In genomic region chr22:38870312-38870741, GRCh38 we compare ENCODE assay signal across 8 cellular contexts. TPM values are rescaled to one million over a fixed set of nuclear protein-coding genes. Genes with fewer than 3 reads are reported as not detected.
DNase-seq lines count a peak whose midpoint lies in the region; ATAC-seq and TF ChIP-seq lines count a peak whose summit lies in the region.

No MANE protein-coding gene starts in this region.

- peak overlapping the region; percentile 80 to 94 (median 89) for H3K9ac ChIP-seq in BLaER1 treated with 17β-estradiol and CSF1 and Interleukin-3, amounts not matched to agents 10 nM and 100 nM
- no peak overlapping the region for H3K9ac ChIP-seq in H9 (ENCODE audit: extremely low read depth, insufficient read length, low read length)

- no peak overlapping the region for H3K18ac ChIP-seq in H9 (ENCODE audit: insufficient read length, low read depth, low read length)

- no peak overlapping the region for H2BK15ac ChIP-seq in H9 (ENCODE audit: low read depth, low read length)

- peak overlapping the region in 10 of 11 experiments; percentile 76 to 91 (median 84); a peak in 19 of 22 replicates for H3K27ac ChIP-seq in BLaER1 treated with 17β-estradiol and CSF1 and Interleukin-3, amounts not matched to agents 10 nM and 100 nM
- H3K27ac ChIP-seq in H9 (ENCODE audit: insufficient read length, low read depth, low read length): no peak overlapping the region

- no CpG with 5 or more reads among the region's 12 CpGs for WGBS in H9 (ENCODE audit: extremely low coverage, insufficient read length, low lambda C conversion rate)

- no peak overlapping the region for H4K91ac ChIP-seq in H9 (ENCODE audit: insufficient read length, low read depth, low read length)

- H2BK12ac ChIP-seq in H9 (ENCODE audit: insufficient read length, low read depth, low read length): no peak overlapping the region

- no peak overlapping the region for H4K5ac ChIP-seq in H9 (ENCODE audit: insufficient read length, low read depth, low read length)

- peak overlapping the region; percentile 91 to 99 (median 97) for H3K4me2 ChIP-seq in BLaER1 treated with 17β-estradiol and CSF1 and Interleukin-3, amounts not matched to agents 10 nM and 100 nM
- no peak overlapping the region for H3K4me2 ChIP-seq in H9 (ENCODE audit: insufficient read depth, insufficient read length, low read length)

- H3K4ac ChIP-seq in H9 (ENCODE audit: low read depth, low read length): no peak overlapping the region

- H3K4me1 ChIP-seq in BLaER1 treated with 17β-estradiol and CSF1 and Interleukin-3, amounts not matched to agents 10 nM and 100 nM: peaks cover 46 to 64% (median 56%) of the 10 kb centered on the region in 10 experiments
- H3K4me1 ChIP-seq in H9 (ENCODE audit: insufficient read depth, low read length): peaks cover 1% of the 10 kb centered on the region; the same call in 1 of the 2 replicates

- H3K79me2 ChIP-seq in H9 (ENCODE audit: insufficient read depth, low read length): no peaks in the 10 kb centered on the region; the same call in 1 of the 2 replicates

- no peaks in the 10 kb centered on the region; a peak in 1 of 5 replicates for H3K9me3 Mint-ChIP-seq in H9
- no peaks in the 10 kb centered on the region for H3K9me3 Mint-ChIP-seq in central memory CD8-positive, alpha-beta T cell

- peak; percentile 21 to 28 for ATAC-seq in activated CD4-positive, CD25-positive, alpha-beta regulatory T cell treated with anti-CD3 and anti-CD28 coated beads, Interleukin-2, amount 50 U/mL, for 24 hours
- ATAC-seq in central memory CD8-positive, alpha-beta T cell (replicated peaks; ENCODE audit: extremely low read depth, poor library complexity, severe bottlenecking): peak; percentile 38
- ATAC-seq in HG02870 (IDR thresholded peaks at IDR 0.05; ENCODE audit: unreplicated experiment): no peak

- no peaks in the 10 kb centered on the region for H3K9me3 ChIP-seq in BLaER1 treated with 17β-estradiol and CSF1 and Interleukin-3, amounts not matched to agents 10 nM and 100 nM (replicated peaks in 1 of 11)
- no peaks in the 10 kb centered on the region for H3K9me3 ChIP-seq in H9 (ENCODE audit: control insufficient read depth, low read depth, low read length)

- no peak overlapping the region for H2AK5ac ChIP-seq in H9 (ENCODE audit: insufficient read length, low read length)

- peaks cover 15% of the 10 kb centered on the region for H3K23me2 ChIP-seq in H9 (ENCODE audit: insufficient read length, low read depth, low read length, poor library complexity, severe bottlenecking)

- H3K4me1 Mint-ChIP-seq in H9: peaks cover 36 to 39% of the 10 kb centered on the region in 2 experiments
- peaks cover 47% of the 10 kb centered on the region for H3K4me1 Mint-ChIP-seq in central memory CD8-positive, alpha-beta T cell

- H3K4me3 ChIP-seq in BLaER1 treated with 17β-estradiol and CSF1 and Interleukin-3, amounts not matched to agents 10 nM and 100 nM: peak overlapping the region; percentile 76 to 88 (median 82)

- H2AFZ ChIP-seq in H9 (ENCODE audit: low read length): no peak overlapping the region

- DNase-seq in H9 (peak; percentile 89), NCI-H446 treated with DMSO at 0.1 percent for 48 hours (lab: John Stamatoyannopoulos, UW) (peak; percentile 49), islet precursor cell (peak; percentile 90)
- peak; percentile 70 to 76 for DNase-seq in central memory CD8-positive, alpha-beta T cell (ENCODE audit: low spot score in 2 of 2)
- DNase-seq in stimulated activated CD4-positive, alpha-beta T cell treated with anti-CD3 and anti-CD28 coated beads, Interleukin-12 subunit alpha, Interleukin-12 subunit beta, amount 100 ng/mL, for 24 hours (ENCODE audit: low read depth in 2 of 2): peak; percentile 71 to 93

- no peak overlapping the region for H2BK20ac ChIP-seq in H9 (ENCODE audit: low read depth, low read length, poor library complexity, severe bottlenecking)

- no peak overlapping the region for H3T11ph ChIP-seq in H9 (ENCODE audit: low read length)

- H3K27me3 ChIP-seq in BLaER1 treated with 17β-estradiol and CSF1 and Interleukin-3, amounts not matched to agents 10 nM and 100 nM: peaks cover 0 to 12% (median 4%) of the 10 kb centered on the region in 11 experiments; a peak in 7 of 22 replicates
- no peaks in the 10 kb centered on the region for H3K27me3 ChIP-seq in H9 (ENCODE audit: insufficient read depth, low read length)

- peaks cover 14% of the 10 kb centered on the region for H3K27me3 Mint-ChIP-seq in H9 (ENCODE audit: low read depth)
- no peaks in the 10 kb centered on the region for H3K27me3 Mint-ChIP-seq in central memory CD8-positive, alpha-beta T cell

- H3K56ac ChIP-seq in H9 (ENCODE audit: insufficient read length, low read depth, low read length): no peak overlapping the region

- H4K20me1 ChIP-seq in BLaER1 treated with 17β-estradiol and CSF1 and Interleukin-3, amounts not matched to agents 10 nM and 100 nM: peaks cover 40 to 58% (median 49%) of the 10 kb centered on the region in 11 experiments
- no peaks in the 10 kb centered on the region for H4K20me1 ChIP-seq in H9 (ENCODE audit: control insufficient read depth, insufficient read depth, insufficient read length)

- H3K36me3 Mint-ChIP-seq in H9 (ENCODE audit: insufficient read depth in 1 of 3, low read depth in 3 of 3): peaks cover 10 to 34% (median 29%) of the 10 kb centered on the region in 3 experiments
- peaks cover 25% of the 10 kb centered on the region for H3K36me3 Mint-ChIP-seq in central memory CD8-positive, alpha-beta T cell (ENCODE audit: insufficient read depth)

- H4K8ac ChIP-seq in H9 (replicated peaks; ENCODE audit: insufficient read length, low read depth, low read length): no peak overlapping the region

- H3K14ac ChIP-seq in H9 (ENCODE audit: insufficient read depth, low read length): no peak overlapping the region

- H3K27ac Mint-ChIP-seq in H9: no peak overlapping the region
- peak overlapping the region; percentile 79 for H3K27ac Mint-ChIP-seq in central memory CD8-positive, alpha-beta T cell (ENCODE audit: low read depth)

- peaks cover 5% of the 10 kb centered on the region for H3K79me1 ChIP-seq in H9 (ENCODE audit: insufficient read depth, low read depth, low read length, poor library complexity, severe bottlenecking)

- no peak overlapping the region for H3K23ac ChIP-seq in H9 (ENCODE audit: insufficient read length, low read depth, low read length)

- no peak overlapping the region for H2BK120ac ChIP-seq in H9 (ENCODE audit: low read depth, low read length, poor library complexity, severe bottlenecking)

- H3K36me3 ChIP-seq in BLaER1 treated with 17β-estradiol and CSF1 and Interleukin-3, amounts not matched to agents 10 nM and 100 nM: peaks cover 36 to 46% (median 43%) of the 10 kb centered on the region in 11 experiments

- no peak overlapping the region for H2BK5ac ChIP-seq in H9 (ENCODE audit: insufficient read length, low read length)

- TF ChIP-seq CTCF in H9 (conservative IDR thresholded peaks at IDR 0.05): peak; percentile 96

- H3K4me3 Mint-ChIP-seq in H9: peak overlapping the region; percentile 87 to 94
- peak overlapping the region; percentile 92 for H3K4me3 Mint-ChIP-seq in central memory CD8-positive, alpha-beta T cell

RNA-seq across cellular contexts. Expression of gene CBX6, which starts 1.7 kb away (rescaled TPM):
- total RNA-seq in H9 (2021): 31.4 and 32.8 TPM in 2 replicates

RNA-seq across cellular contexts. Expression of gene NPTXR, which starts 26.5 kb away (rescaled TPM):
- total RNA-seq in H9 (2021): 7.8 and 8.1 TPM in 2 replicates
